Comparison of ENCODE assay signal across 8 cellular contexts in genomic region chr10:44310762-44311562, GRCh38.
DNase-seq lines count a peak whose midpoint lies in the region; ATAC-seq, FAIRE-seq and TF ChIP-seq lines count a peak whose summit lies in the region.

No MANE protein-coding gene starts in this region.

- ATAC-seq in GM19328 (IDR thresholded peaks at IDR 0.05; ENCODE audit: unreplicated experiment) (peak; percentile 83), HG03442 (IDR thresholded peaks at IDR 0.05; ENCODE audit: unreplicated experiment) (peak; percentile 74), T-helper 17 cell (peak; percentile 90)

- H3K4me3 ChIP-seq in astrocyte of the spinal cord (ENCODE audit: low read depth, low read length) = no peak overlapping the region
- peak overlapping the region; percentile 27 for H3K4me3 ChIP-seq in iPS-18a (ENCODE audit: low read length)
- peak overlapping the region in 1 of 2 donors; percentile 10 for H3K4me3 ChIP-seq in small intestine (ENCODE audit: low read depth in 1 of 2, low read length in 2 of 2)

- H3K9ac ChIP-seq in iPS-18a (ENCODE audit: low read length) = no peak overlapping the region

- H3K27me3 Mint-ChIP-seq in T-helper 17 cell = peaks cover 30% of the 10 kb centered on the region

- TF ChIP-seq CTCF in astrocyte of the spinal cord (IDR thresholded peaks at IDR 0.05; ENCODE audit: low read depth, low read length) = peak; percentile 69

- H3K9me3 ChIP-seq in T-helper 17 cell (ENCODE audit: control insufficient read depth, low read length, poor library complexity, severe bottlenecking) = no peaks in the 10 kb centered on the region
- H3K9me3 ChIP-seq in iPS-18a (ENCODE audit: control insufficient read depth, low read depth, low read length) = no peaks in the 10 kb centered on the region
- no peaks in the 10 kb centered on the region for H3K9me3 ChIP-seq in small intestine (ENCODE audit: control insufficient read depth, low read depth)

- no peaks in the 10 kb centered on the region for H3K36me3 Mint-ChIP-seq in T-helper 17 cell (ENCODE audit: low read depth)

- H3K27me3 ChIP-seq in iPS-18a (ENCODE audit: control insufficient read depth, insufficient read depth, low read length) = peaks cover 24% of the 10 kb centered on the region
- no peaks in the 10 kb centered on the region for H3K27me3 ChIP-seq in small intestine (ENCODE audit: control insufficient read depth in 2 of 2, insufficient read depth in 2 of 2, low read length in 2 of 2)

- no peaks in the 10 kb centered on the region for H3K36me3 ChIP-seq in iPS-18a (ENCODE audit: control insufficient read depth, low read depth, low read length)
- no peaks in the 10 kb centered on the region for H3K36me3 ChIP-seq in small intestine (ENCODE audit: control insufficient read depth in 2 of 2, insufficient read depth in 2 of 2, low read length in 2 of 2)

- peak in 13 of 14 donors; percentile 46 to 90 (median 77) for DNase-seq in C1 segment of cervical spinal cord (lab: John Stamatoyannopoulos, UW)
- DNase-seq in T-helper 17 cell = peak; percentile 27 to 50 (median 28)
- DNase-seq in astrocyte of the spinal cord (ENCODE audit: low read depth, low spot score) = peak; percentile 75
- DNase-seq in small intestine = peak; percentile 63
- DNase-seq in NCI-H446 treated with DMSO at 0.1 percent for 48 hours (lab: John Stamatoyannopoulos, UW) = no peak

- no peak overlapping the region for H3K27ac Mint-ChIP-seq in T-helper 17 cell

- in situ Hi-C loops in astrocyte of the spinal cord (cut with HindIII; ENCODE audit: low sequenced_read_pairs) = no loop called here

- FAIRE-seq in small intestine (lab: Jason Lieb, UNC) = no peak

- WGBS in small intestine, 3 donors = 8 to 12% (median 12%) methylated on average over 51 to 58 of the region's 58 CpGs

- H3K4me1 Mint-ChIP-seq in T-helper 17 cell = peaks cover 10% of the 10 kb centered on the region

- H3K27ac ChIP-seq in iPS-18a (ENCODE audit: low read length) (no peak overlapping the region), small intestine (ENCODE audit: low read depth in 1 of 2, low read length in 1 of 2) (no peak overlapping the region)

- H3K4me3 Mint-ChIP-seq in T-helper 17 cell = peak overlapping the region; percentile 76

- peaks cover 5% of the 10 kb centered on the region for H3K4me1 ChIP-seq in iPS-18a (ENCODE audit: control insufficient read depth, low read depth, low read length)
- no peaks in the 10 kb centered on the region for H3K4me1 ChIP-seq in small intestine (ENCODE audit: control insufficient read depth in 2 of 2, insufficient read depth in 1 of 2, low read depth in 1 of 2, low read length in 1 of 2)
